In genomic region chr3:102059145-102059943, GRCh38 we compare ENCODE assay signal across 10 cellular contexts.
A peak's percentile ranks its signal among the peaks of the same experiment; 100 is the strongest.
DNase-seq lines count a peak whose midpoint lies in the region; ATAC-seq lines count a peak whose summit lies in the region.
"Had no signal": no experiment of that assay in that cellular context is flagged by ENCODE, and none has a peak within 500 bp of the region (broad histone marks: within the 10 kb centered on the region; RNA-seq: fewer than 3 reads in every experiment).

No MANE protein-coding gene starts in this region.

- peak overlapping the region; percentile 25 to 89 (median 76) for H3K27ac Mint-ChIP-seq in naive thymus-derived CD4-positive, alpha-beta T cell

- H3K9me3 ChIP-seq in naive thymus-derived CD4-positive, alpha-beta T cell (ENCODE audit: control insufficient read depth in 2 of 3, low read length in 3 of 3), result no peaks in the 10 kb centered on the region
- H3K9me3 ChIP-seq: neutrophil had no signal

- H3K4me3 ChIP-seq in naive thymus-derived CD4-positive, alpha-beta T cell (ENCODE audit: low read length), result no peak overlapping the region

- peaks cover 27 to 30% of the 10 kb centered on the region in 2 donors for H3K4me1 ChIP-seq in naive thymus-derived CD4-positive, alpha-beta T cell (ENCODE audit: control insufficient read depth in 2 of 2, insufficient read depth in 2 of 2, low read length in 2 of 2)

- H3K27ac ChIP-seq in naive thymus-derived CD4-positive, alpha-beta T cell (ENCODE audit: low read depth, low read length), result no peak overlapping the region
- H3K27ac ChIP-seq: neutrophil had no signal

- no peak for DNase-seq in naive thymus-derived CD4-positive, alpha-beta T cell
- DNase-seq in NCI-H1694 (lab: John Stamatoyannopoulos, UW) (no peak), NCI-H748 (lab: John Stamatoyannopoulos, UW; ENCODE audit: unreplicated experiment) (no peak), NCI-H2171 (lab: John Stamatoyannopoulos, UW) (no peak), 8988T (no peak)
- DNase-seq: NCI-H146 had no signal

- POLR2A ChIA-PET in naive thymus-derived CD4-positive, alpha-beta T cell (lab: Charles Lee), result interaction anchor here (0.7 to 2.8 kb wide), 5 partner anchors 14 to 209 kb away, joined by 3 to 9 read pairs (median 5); no protein-coding TSS in a partner anchor

- H3K27me3 Mint-ChIP-seq in naive thymus-derived CD4-positive, alpha-beta T cell, result no peaks in the 10 kb centered on the region

- intact Hi-C loops in naive thymus-derived CD4-positive, alpha-beta T cell (cut with micrococcal nuclease), result loop anchor here (1.0 to 5.0 kb wide), 6 partner anchors 19 to 247 kb away; no protein-coding TSS in a partner anchor

- peaks cover 0 to 13% (median 0%) of the 10 kb centered on the region in 11 donors for H3K9me3 Mint-ChIP-seq in naive thymus-derived CD4-positive, alpha-beta T cell

- H3K36me3 ChIP-seq in naive thymus-derived CD4-positive, alpha-beta T cell (ENCODE audit: control insufficient read depth in 2 of 3, insufficient read depth in 3 of 3, low read length in 3 of 3), result no peaks in the 10 kb centered on the region
- H3K36me3 ChIP-seq: neutrophil had no signal

- H3K36me3 Mint-ChIP-seq in naive thymus-derived CD4-positive, alpha-beta T cell, result peaks cover 0 to 17% (median 0%) of the 10 kb centered on the region in 5 donors

- H3K4me3 Mint-ChIP-seq in naive thymus-derived CD4-positive, alpha-beta T cell, result peak overlapping the region in 7 of 10 donors; percentile 4 to 72 (median 43)

- H3K4me1 Mint-ChIP-seq in naive thymus-derived CD4-positive, alpha-beta T cell, result peaks cover 34 to 58% (median 48%) of the 10 kb centered on the region in 7 donors

- CTCF ChIA-PET in naive thymus-derived CD4-positive, alpha-beta T cell (lab: Charles Lee), result interaction anchor here (0.6 to 2.3 kb wide), 4 partner anchors 19 to 166 kb away, joined by 3 to 8 read pairs (median 5); no protein-coding TSS in a partner anchor

- ATAC-seq in GM18870 (IDR thresholded peaks at IDR 0.05; ENCODE audit: unreplicated experiment), result peak; percentile 75
- peak; percentile 78 for ATAC-seq in GM21619 (IDR thresholded peaks at IDR 0.05; ENCODE audit: unreplicated experiment)
- peak; percentile 67 for ATAC-seq in HG03442 (IDR thresholded peaks at IDR 0.05; ENCODE audit: unreplicated experiment)
- no peak for ATAC-seq in naive thymus-derived CD4-positive, alpha-beta T cell

- no peaks in the 10 kb centered on the region for H3K27me3 ChIP-seq in naive thymus-derived CD4-positive, alpha-beta T cell (ENCODE audit: control insufficient read depth in 2 of 2, insufficient read depth in 2 of 2, low read length in 2 of 2)
- H3K27me3 ChIP-seq: neutrophil had no signal
